In the genomic region with DNA sequence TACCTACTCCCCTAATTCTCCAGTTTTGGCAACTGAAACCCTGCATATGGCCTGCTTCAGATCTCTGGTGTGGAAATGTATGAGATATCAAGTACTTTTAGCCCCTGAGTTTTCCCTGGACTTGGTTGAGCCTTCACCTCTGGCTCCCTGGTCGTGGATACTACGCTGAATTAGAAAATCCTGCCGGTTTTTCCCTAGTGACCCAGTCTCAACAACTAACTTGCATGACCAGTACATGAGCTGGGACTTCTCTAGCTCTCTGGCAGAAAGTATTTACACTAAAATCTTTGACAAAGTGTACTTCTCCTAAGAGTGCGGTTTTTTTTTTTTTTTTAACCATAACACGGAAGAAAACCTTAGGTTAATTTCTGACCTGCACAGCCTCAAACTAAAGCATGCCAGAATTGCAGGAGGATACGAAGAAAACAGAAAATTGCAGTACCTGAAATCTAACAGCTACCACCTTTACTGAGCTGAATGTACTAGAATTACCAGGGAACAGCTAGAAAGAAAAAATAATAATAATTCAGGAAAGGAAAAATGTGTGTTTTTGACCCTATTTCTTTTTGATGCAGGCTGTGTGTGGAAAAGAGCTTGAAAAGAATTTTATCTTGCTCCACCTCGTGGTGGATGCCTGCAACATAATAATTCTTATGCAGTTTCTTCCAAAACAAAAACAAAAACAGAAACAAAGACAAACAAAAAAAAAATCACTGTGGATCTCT, we compare ENCODE assay signal across 9 cellular contexts.
DNase-seq lines count a peak whose midpoint lies in the region; ATAC-seq lines count a peak whose summit lies in the region.
"Had no signal": no experiment of that assay in that cellular context is flagged by ENCODE, and none has a peak within 500 bp of the region (broad histone marks: within the 10 kb centered on the region; RNA-seq: fewer than 3 reads in every experiment).

No MANE protein-coding gene starts in this region.

- H3K36me3 Mint-ChIP-seq in CD4-positive, CD25-positive, alpha-beta regulatory T cell, result no peaks in the 10 kb centered on the region

- no peak overlapping the region for H3K4me3 Mint-ChIP-seq in CD4-positive, CD25-positive, alpha-beta regulatory T cell

- no peak overlapping the region for H3K4me3 ChIP-seq in CD4-positive, CD25-positive, alpha-beta regulatory T cell (ENCODE audit: low read depth, low read length)

- DNase-seq in CD4-positive, CD25-positive, alpha-beta regulatory T cell, result peak in 2 of 3 donors; percentile 5 to 44
- DNase-seq in HT-29 (ENCODE audit: low spot score), result peak; percentile 61
- DNase-seq in amniotic epithelial cell (ENCODE audit: low read depth), result peak; percentile 55
- no peak for DNase-seq in left lobe of liver (ENCODE audit: low spot score)
- no peak for DNase-seq in 8988T
- no peak for DNase-seq in NCI-H1048 (lab: John Stamatoyannopoulos, UW)

- no peaks in the 10 kb centered on the region for H3K4me1 ChIP-seq in CD4-positive, CD25-positive, alpha-beta regulatory T cell (ENCODE audit: control insufficient read depth, insufficient read depth, low read length, poor library complexity, severe bottlenecking)

- H3K27me3 ChIP-seq in CD4-positive, CD25-positive, alpha-beta regulatory T cell (ENCODE audit: control insufficient read depth, insufficient read depth, low read length), result peaks cover 7% of the 10 kb centered on the region

- H3K4me1 Mint-ChIP-seq in CD4-positive, CD25-positive, alpha-beta regulatory T cell, result no peaks in the 10 kb centered on the region

- H3K36me3 ChIP-seq in CD4-positive, CD25-positive, alpha-beta regulatory T cell (ENCODE audit: control insufficient read depth, insufficient read depth, low read length), result no peaks in the 10 kb centered on the region

- H3K27ac ChIP-seq in CD4-positive, CD25-positive, alpha-beta regulatory T cell (ENCODE audit: insufficient read depth, low read length, poor library complexity, severe bottlenecking), result no peak overlapping the region

- ATAC-seq in CD4-positive, CD25-positive, alpha-beta regulatory T cell (ENCODE audit: low read depth in 2 of 2), result no peak
- ATAC-seq in left lobe of liver, result peak; percentile 62
- no peak for ATAC-seq in HG02938 (IDR thresholded peaks at IDR 0.05; ENCODE audit: unreplicated experiment)
- ATAC-seq in HG02759 (IDR thresholded peaks at IDR 0.05; ENCODE audit: unreplicated experiment), result no peak
- ATAC-seq: left colon had no signal

- peak overlapping the region in 1 of 3 donors; percentile 10 for H3K27ac Mint-ChIP-seq in CD4-positive, CD25-positive, alpha-beta regulatory T cell

- H3K9me3 Mint-ChIP-seq in CD4-positive, CD25-positive, alpha-beta regulatory T cell, result peaks cover 0 to 1% (median 0%) of the 10 kb centered on the region in 7 donors

- no peaks in the 10 kb centered on the region for H3K9me3 ChIP-seq in CD4-positive, CD25-positive, alpha-beta regulatory T cell (ENCODE audit: control insufficient read depth in 2 of 2, low read length in 2 of 2)

- peaks cover 39% of the 10 kb centered on the region for H3K27me3 Mint-ChIP-seq in CD4-positive, CD25-positive, alpha-beta regulatory T cell

Comparison
In these comparisons a context has a peak if more than half of its experiments do, and no peak if none do; other contexts are left out.
1. DNase-seq: peak in CD4-positive, CD25-positive, alpha-beta regulatory T cell (2 of 3), HT-29 (single experiment) and amniotic epithelial cell (single experiment); none in left lobe of liver (single experiment), 8988T (single experiment) and NCI-H1048 (single experiment).